Comparison of ENCODE assay signal across 35 cellular contexts in the genomic region with DNA sequence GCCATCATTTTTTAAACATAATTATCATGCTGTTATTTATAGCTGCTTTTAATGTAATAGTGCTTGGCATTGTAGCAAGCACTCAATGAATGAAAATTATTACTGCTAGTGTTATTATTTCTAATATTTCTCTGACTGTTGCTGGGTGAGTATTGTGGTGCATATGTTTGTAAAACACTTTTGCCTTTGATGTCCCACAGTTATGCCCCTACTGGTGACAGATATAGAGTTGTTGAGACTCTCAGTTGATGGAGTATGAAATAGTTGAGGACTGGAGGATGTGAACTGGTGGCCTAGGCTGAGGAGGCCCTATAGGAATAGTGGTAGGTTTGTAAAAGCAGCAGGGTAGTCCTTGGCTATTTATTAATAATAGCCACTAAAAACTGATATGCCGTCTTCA. TPM values are rescaled to one million over a fixed set of nuclear protein-coding genes. Genes with fewer than 3 reads are reported as not detected.
"Had no signal": no experiment of that assay in that cellular context is flagged by ENCODE, and none has a peak within 500 bp of the region (broad histone marks: within the 10 kb centered on the region; RNA-seq: fewer than 3 reads in every experiment).

No MANE protein-coding gene starts in this region.

- H3K4me3 Mint-ChIP-seq: activated CD8-positive, alpha-beta T cell treated with anti-CD3 and anti-CD28 coated beads for 36 hours; activated naive CD8-positive, alpha-beta T cell treated with anti-CD3 and anti-CD28 coated beads for 36 hours; activated T-cell treated with anti-CD3 and anti-CD28 coated beads, Interleukin-2, amount 50 U/mL, for 72 hours; activated T-helper 17 cell treated with anti-CD3 and anti-CD28 coated beads, Interleukin-2, amount 50 U/mL, for 72 hours; central memory CD8-positive, alpha-beta T cell had no signal

- H3K27me3 ChIP-seq: cardiac muscle cell had no signal

- H3K9me3 Mint-ChIP-seq: activated CD8-positive, alpha-beta T cell treated with anti-CD3 and anti-CD28 coated beads for 36 hours; activated naive CD8-positive, alpha-beta T cell treated with anti-CD3 and anti-CD28 coated beads for 36 hours; activated T-cell treated with anti-CD3 and anti-CD28 coated beads, Interleukin-2, amount 50 U/mL, for 72 hours; activated T-helper 17 cell treated with anti-CD3 and anti-CD28 coated beads, Interleukin-2, amount 50 U/mL, for 72 hours; central memory CD8-positive, alpha-beta T cell had no signal

- H3K27ac ChIP-seq: cardiac muscle cell, PC-9, RWPE1, WERI-Rb-1 had no signal

- H3K4me3 ChIP-seq: cardiac muscle cell, PC-9 had no signal

- DNase-seq: activated CD4-positive, alpha-beta T cell treated with anti-CD3 and anti-CD28 coated beads for 1 hour; activated CD4-positive, alpha-beta T cell treated with anti-CD3 and anti-CD28 coated beads for 48 hours; activated CD4-positive, CD25-positive, alpha-beta regulatory T cell; activated CD8-positive, alpha-beta T cell treated with anti-CD3 and anti-CD28 coated beads for 36 hours; activated effector memory CD4-positive, alpha-beta T cell treated with anti-CD3 and anti-CD28 coated beads, Interleukin-2, amount 50 U/mL, for 16 hours; activated naive CD4-positive, alpha-beta T cell; activated naive CD4-positive, alpha-beta T cell treated with anti-CD3 and anti-CD28 coated beads, Interleukin-2, amount 50 U/mL, for 16 hours; activated naive CD8-positive, alpha-beta T cell treated with anti-CD3 and anti-CD28 coated beads for 36 hours; activated T-cell treated with anti-CD3 and anti-CD28 coated beads, Interleukin-2, amount 50 U/mL, for 1 hour; activated T-cell treated with anti-CD3 and anti-CD28 coated beads, Interleukin-2, amount 50 U/mL, for 72 hours; amniotic stem cell; aorta; NCI-H1048; NCI-H1105 treated with DMSO at 0.1 percent for 48 hours; NCI-H1436; NCI-H1694; NCI-H1930; NCI-H2081 treated with DMSO at 0.1 percent for 48 hours; NCI-H226; NCI-H446 treated with DMSO at 0.1 percent for 48 hours; NCI-H524; NCI-H69; NCI-H82; PC-9; SIG-M5; T-helper 1 cell; T-helper 2 cell; T-helper 9 cell; WERI-Rb-1 had no signal

- H2AFZ ChIP-seq: PC-9 had no signal

- H3K4me2 ChIP-seq: PC-9 had no signal

- H3K36me3 ChIP-seq: cardiac muscle cell, WERI-Rb-1 had no signal

- H3K27ac Mint-ChIP-seq: activated CD8-positive, alpha-beta T cell treated with anti-CD3 and anti-CD28 coated beads for 36 hours; activated naive CD8-positive, alpha-beta T cell treated with anti-CD3 and anti-CD28 coated beads for 36 hours; activated T-cell treated with anti-CD3 and anti-CD28 coated beads, Interleukin-2, amount 50 U/mL, for 72 hours; activated T-helper 17 cell treated with anti-CD3 and anti-CD28 coated beads, Interleukin-2, amount 50 U/mL, for 72 hours had no signal

- H3K27me3 Mint-ChIP-seq: activated CD8-positive, alpha-beta T cell treated with anti-CD3 and anti-CD28 coated beads for 36 hours; activated naive CD8-positive, alpha-beta T cell treated with anti-CD3 and anti-CD28 coated beads for 36 hours; activated T-helper 17 cell treated with anti-CD3 and anti-CD28 coated beads, Interleukin-2, amount 50 U/mL, for 72 hours; central memory CD8-positive, alpha-beta T cell had no signal

- ATAC-seq: activated CD8-positive, alpha-beta T cell treated with anti-CD3 and anti-CD28 coated beads for 36 hours; activated T-cell treated with anti-CD3 and anti-CD28 coated beads, Interleukin-2, amount 50 U/mL, for 72 hours; activated T-helper 17 cell treated with anti-CD3 and anti-CD28 coated beads, Interleukin-2, amount 50 U/mL, for 72 hours; Right ventricle myocardium inferior; SK-N-SH treated with all-trans-retinoic acid at 6 μM for 48 hours had no signal

RNA-seq across cellular contexts. Expression of a gene that starts 9.6 kb away (rescaled TPM):
- total RNA-seq: PC-9 had no signal
